Comparison of ENCODE assay signal across 8 cellular contexts in genomic region chr1:161020573-161021167, GRCh38. TPM values are rescaled to one million over a fixed set of nuclear protein-coding genes. Genes with fewer than 3 reads are reported as not detected.
DNase-seq lines count a peak whose midpoint lies in the region; ATAC-seq and TF ChIP-seq lines count a peak whose summit lies in the region.

TSS of gene F11R (minus strand) at chr1:161021152. CDS start at chr1:161021073, 79 bp downstream.

- H3K4me1 ChIP-seq in cardiac muscle cell (ENCODE audit: low read depth) (peaks cover 16% of the 10 kb centered on the region), ovary (ENCODE audit: insufficient read depth) (peaks cover 2% of the 10 kb centered on the region)

- H3K36me3 Mint-ChIP-seq in activated naive CD8-positive, alpha-beta T cell, result no peaks in the 10 kb centered on the region

- ATAC-seq in HG02840 (IDR thresholded peaks at IDR 0.05; ENCODE audit: low FRiP score, unreplicated experiment), result peak; percentile 32

- H3K27me3 Mint-ChIP-seq in activated naive CD8-positive, alpha-beta T cell, result no peaks in the 10 kb centered on the region

- H3K9me3 ChIP-seq in cardiac muscle cell (ENCODE audit: low read depth) (no peaks in the 10 kb centered on the region), ovary (no peaks in the 10 kb centered on the region)

- H3K4me1 Mint-ChIP-seq in activated naive CD8-positive, alpha-beta T cell (ENCODE audit: low read depth), result peaks cover 31% of the 10 kb centered on the region

- peak within 1 kb of the TSS; percentile 92 for H3K4me3 Mint-ChIP-seq in activated naive CD8-positive, alpha-beta T cell

- H3K4me3 ChIP-seq in cardiac muscle cell, result peak within 1 kb of the TSS; percentile 51
- peak within 1 kb of the TSS; percentile 49 for H3K4me3 ChIP-seq in ovary

- no peak for TF ChIP-seq EP300 in ovary (IDR thresholded peaks at IDR 0.05)

- H3K9me3 Mint-ChIP-seq in activated naive CD8-positive, alpha-beta T cell (ENCODE audit: low read depth), result no peaks in the 10 kb centered on the region

- H3K27ac Mint-ChIP-seq in activated naive CD8-positive, alpha-beta T cell, result peak within 1 kb of the TSS; percentile 87

- H3K27me3 ChIP-seq in cardiac muscle cell (no peaks in the 10 kb centered on the region), ovary (no peaks in the 10 kb centered on the region)

- H3K36me3 ChIP-seq in cardiac muscle cell (no peaks in the 10 kb centered on the region), ovary (no peaks in the 10 kb centered on the region)

- H3K27ac ChIP-seq in cardiac muscle cell (peak within 1 kb of the TSS; percentile 80), ovary (peak within 1 kb of the TSS; percentile 15 to 68)

- TF ChIP-seq CTCF in GM12874 (IDR thresholded peaks at IDR 0.05; ENCODE audit: insufficient read depth, low read depth, low read length), result peak; percentile 21; the same call in 1 of the 2 replicates
- peak; percentile 14 for TF ChIP-seq CTCF in cardiac muscle cell (IDR thresholded peaks at IDR 0.05; ENCODE audit: low read depth, low read length)
- peak in 2 of 3 donors; percentile 30 to 59 for TF ChIP-seq CTCF in ovary (IDR thresholded peaks at IDR 0.05)

- DNase-seq in AML-193 (lab: John Stamatoyannopoulos, UW) (peak; percentile 49 to 66), NCI-H1930 (lab: John Stamatoyannopoulos, UW) (peak; percentile 31 to 51), cardiac muscle cell (ENCODE audit: low read depth in 1 of 2, low spot score in 1 of 2) (peak; percentile 53 to 81), ovary (peak; percentile 38 to 66 (median 60)), EL (no peak)

- TF ChIP-seq POLR2A in ovary (IDR thresholded peaks at IDR 0.05), result no peak

- 0 to 2% (median 1%) methylated on average over 31 to 35 of the region's 35 CpGs for WGBS in ovary, 3 donors

- intact Hi-C loops in ovary (cut with DNase I), result no loop called here

RNA-seq across cellular contexts. Expression of gene F11R, which starts in this region (rescaled TPM):
- 68.1 and 93.7 TPM in 2 replicates for total RNA-seq in cardiac muscle cell
- 90.1 and 139 TPM in 2 replicates for polyA plus RNA-seq in cardiac muscle cell
- 10 to 100 TPM; 14.8 to 62.7 (median 34.9) TPM for total RNA-seq in ovary
- polyA plus RNA-seq in ovary, result 10 to 100 TPM; 26.1 to 68.5 TPM
